ENCODE assay signal across 1 cellular context in the genomic region with DNA sequence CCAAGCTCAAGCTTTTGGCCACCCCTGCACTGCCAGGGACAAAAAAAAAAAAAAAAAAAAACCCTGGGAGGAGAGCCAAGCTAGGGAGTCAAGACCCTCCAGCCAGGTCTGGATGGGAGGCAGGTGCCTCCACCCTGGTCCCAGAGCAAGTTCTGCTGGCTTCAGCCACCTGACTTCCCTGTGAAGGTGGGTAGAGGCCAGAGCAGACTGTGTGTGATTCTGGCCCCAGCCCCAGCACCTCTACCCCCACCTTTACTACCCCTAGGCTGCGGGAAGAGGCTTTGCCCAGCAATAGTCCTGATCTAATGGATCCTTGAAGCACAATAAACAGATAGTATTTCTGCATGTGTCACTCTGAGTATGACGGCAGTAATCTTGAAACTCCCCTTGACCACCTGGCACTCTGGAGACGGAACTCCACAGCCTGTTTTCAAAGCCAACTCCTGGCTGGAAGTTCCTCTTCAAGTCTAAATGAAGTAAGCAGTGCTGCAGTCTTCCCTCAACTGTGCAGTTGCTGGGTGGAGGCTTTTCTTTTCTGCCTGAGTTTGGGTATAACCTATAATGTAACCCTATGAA.
TF ChIP-seq lines count a peak whose summit lies in the region.

No MANE protein-coding gene starts in this region.

TF ChIP-seq in HepG2, 621 proteins besides CTCF, POLR2A, EP300 and RAD21:
- TF ChIP-seq RFX3 (CRISPR knock-in tag; IDR thresholded peaks at IDR 0.05) = no peak
- no peak for TF ChIP-seq BRCA1 (CRISPR knock-in tag; IDR thresholded peaks at IDR 0.05)
- no peak for TF ChIP-seq ATM (IDR thresholded peaks at IDR 0.05; ENCODE audit: borderline replicate concordance)
